Comparison of ENCODE assay signal across 1 cellular context in the genomic region with DNA sequence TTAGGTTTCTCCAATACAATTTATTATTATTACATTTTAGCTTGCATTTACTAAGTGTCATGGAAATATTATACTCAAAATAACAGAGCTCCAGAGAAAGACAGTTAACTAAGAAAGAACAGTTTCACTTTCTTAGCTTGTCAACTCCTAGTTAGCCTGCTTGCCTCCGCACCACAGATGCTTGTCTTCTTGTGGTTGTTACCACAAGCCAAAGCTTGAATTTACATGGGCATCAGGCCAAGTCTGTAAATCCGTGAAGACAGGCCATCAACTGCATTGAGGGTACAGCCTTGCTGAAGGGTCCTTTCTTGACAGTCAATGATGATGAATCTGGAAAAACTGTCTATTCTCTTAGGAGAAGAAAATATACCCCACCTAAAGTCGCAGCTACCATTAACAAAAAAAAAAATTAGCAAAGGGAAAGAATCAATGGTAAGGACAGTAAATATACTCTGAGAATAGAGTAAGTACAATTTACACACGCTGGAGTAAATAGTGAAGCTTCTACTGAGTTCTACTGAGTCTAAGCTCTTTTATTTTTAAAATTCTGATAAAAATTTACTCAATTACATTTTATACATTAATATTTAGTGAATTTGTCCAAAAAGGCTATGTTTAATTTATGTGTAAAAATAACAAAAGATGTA.
TF ChIP-seq lines count a peak whose summit lies in the region.

No MANE protein-coding gene starts in this region.

TF ChIP-seq in HepG2, 621 proteins besides CTCF, POLR2A, EP300 and RAD21:
- TF ChIP-seq NFKBIZ (CRISPR knock-in tag; IDR thresholded peaks at IDR 0.05) (no peak), DBP (CRISPR knock-in tag; IDR thresholded peaks at IDR 0.05; ENCODE audit: not compliant biosample characterization) (no peak), SKIL (CRISPR knock-in tag; IDR thresholded peaks at IDR 0.05; ENCODE audit: borderline replicate concordance) (no peak), MYPOP (CRISPR knock-in tag; IDR thresholded peaks at IDR 0.05) (no peak), E2F5 (CRISPR knock-in tag; conservative IDR thresholded peaks at IDR 0.05) (no peak), ZNF124 (CRISPR knock-in tag; IDR thresholded peaks at IDR 0.05) (no peak), TARDBP (CRISPR knock-in tag; IDR thresholded peaks at IDR 0.05) (no peak), HNRNPL (IDR thresholded peaks at IDR 0.05; ENCODE audit: low read depth, low read length) (no peak), FIP1L1 (IDR thresholded peaks at IDR 0.05; ENCODE audit: borderline replicate concordance, insufficient read depth, low read depth, low read length) (no peak)
